In genomic region chr7:4043988-4044387, GRCh38 we compare ENCODE assay signal across 27 cellular contexts.
"Had no signal": no experiment of that assay in that cellular context is flagged by ENCODE, and none has a peak within 500 bp of the region (broad histone marks: within the 10 kb centered on the region; RNA-seq: fewer than 3 reads in every experiment).

No MANE protein-coding gene starts in this region.

- H3K4me3 ChIP-seq: ascending aorta, cardiac muscle cell, Peyer's patch had no signal

- ATAC-seq: activated CD4-positive, alpha-beta T cell treated with anti-CD3 and anti-CD28 coated beads for 36 hours; activated CD4-positive, CD25-positive, alpha-beta regulatory T cell treated with anti-CD3 and anti-CD28 coated beads, Interleukin-2, amount 50 U/mL, for 24 hours; activated CD8-positive, alpha-beta T cell treated with anti-CD3 and anti-CD28 coated beads, Interleukin-2, amount 10 ng/mL, durations not matched to agents 7 days and 5 days; PC-3 had no signal

- H3K9me3 ChIP-seq: ascending aorta, Peyer's patch had no signal

- DNase-seq: activated CD4-positive, alpha-beta T cell treated with anti-CD3 and anti-CD28 coated beads for 36 hours; activated CD4-positive, alpha-beta T cell treated with anti-CD3 and anti-CD28 coated beads, Interleukin-2, amount 10 ng/mL, durations not matched to agents 7 days and 5 days; activated CD4-positive, alpha-beta T cell treated with anti-CD3 and anti-CD28 coated beads, Interleukin-2, amount 50 U/mL, for 48 hours; activated CD8-positive, alpha-beta T cell treated with anti-CD3 and anti-CD28 coated beads, Interleukin-2, amount 10 ng/mL, durations not matched to agents 7 days and 5 days; activated gamma-delta T cell; activated naive CD4-positive, alpha-beta T cell treated with Interleukin-2 at 50 U/mL for 16 hours; activated naive CD8-positive, alpha-beta T cell treated with anti-CD3 and anti-CD28 coated beads, Interleukin-2, amount 10 ng/mL, durations not matched to agents 7 days and 5 days; activated T-cell treated with anti-CD3 and anti-CD28 coated beads, Interleukin-2, amount 50 U/mL, for 24 hours; amygdala; KG1; NCI-H1092 treated with DMSO at 0.1 percent for 48 hours; NCI-H146; NCI-H187; NCI-H2029 treated with DMSO at 0.1 percent for 48 hours; NCI-H2107; NCI-H2171; NCI-H510A; NCI-H748 treated with DMSO at 0.1 percent for 48 hours; NK-92 treated with Interleukin-12 subunit alpha and Interleukin-12 subunit beta, amount 100 ng/mL, for 24 hours; PC-3; Peyer's patch; RPMI8226; SHP77 treated with DMSO at 0.1 percent for 48 hours; T1000 had no signal

- H3K27ac ChIP-seq: ascending aorta, cardiac muscle cell, Peyer's patch had no signal

- H3K36me3 ChIP-seq: ascending aorta, cardiac muscle cell, Peyer's patch had no signal

- H3K4me1 ChIP-seq: ascending aorta, Peyer's patch had no signal

- H3K27me3 ChIP-seq: ascending aorta, cardiac muscle cell, Peyer's patch had no signal
